In the genomic region with DNA sequence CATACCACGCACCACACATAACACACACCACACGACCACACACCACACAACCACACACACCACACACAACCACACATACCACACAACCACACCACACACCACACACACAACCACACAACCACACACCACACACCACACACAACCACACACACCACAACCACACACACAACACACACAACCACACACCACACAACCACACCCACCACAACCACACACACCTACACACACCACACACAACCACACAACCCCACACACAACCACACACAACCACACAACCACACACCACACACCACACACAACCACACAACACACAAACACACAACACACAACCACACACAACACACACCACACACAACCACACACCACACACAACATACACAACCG, we compare ENCODE assay signal across 21 cellular contexts. TPM values are rescaled to one million over a fixed set of nuclear protein-coding genes. Genes with fewer than 3 reads are reported as not detected.
"Had no signal": no experiment of that assay in that cellular context is flagged by ENCODE, and none has a peak within 500 bp of the region (broad histone marks: within the 10 kb centered on the region; RNA-seq: fewer than 3 reads in every experiment).

No MANE protein-coding gene starts in this region.

- H3K27me3 ChIP-seq: hepatocyte, vagina had no signal

- H3K27ac ChIP-seq: hepatocyte, left lung, tibial artery, vagina had no signal

- H3K79me2 ChIP-seq: hepatocyte had no signal

- H3K9me3 ChIP-seq: left lung, tibial artery, vagina had no signal

- H2AFZ ChIP-seq: hepatocyte had no signal

- FAIRE-seq: kidney had no signal

- H3K4me2 ChIP-seq: hepatocyte had no signal

- ATAC-seq: activated CD8-positive, alpha-beta T cell treated with anti-CD3 and anti-CD28 coated beads, Interleukin-2, amount 10 ng/mL, durations not matched to agents 7 days and 5 days; left lung; stimulated activated naive B cell treated with anti-CD40 and anti-IgM and Interleukin-4, amounts not matched to agents 10 μg/mL and 1 μg/mL and 100 μg/mL, for 72 hours; T-helper 17 cell; WTC11 had no signal

- H3K36me3 ChIP-seq: left lung, tibial artery, vagina had no signal

- DNase-seq: activated CD4-positive, alpha-beta T cell treated with anti-CD3 and anti-CD28 coated beads for 4 hours; activated CD8-positive, alpha-beta memory T cell treated with anti-CD3 and anti-CD28 coated beads, Interleukin-2, amount 50 U/mL, for 48 hours; activated CD8-positive, alpha-beta T cell treated with anti-CD3 and anti-CD28 coated beads, Interleukin-2, amount 10 ng/mL, durations not matched to agents 7 days and 5 days; activated naive CD4-positive, alpha-beta T cell; anterior cingulate cortex; cerebellar nuclear complex; effector CD8-positive, alpha-beta T cell; kidney; left lung; stimulated activated CD4-positive, alpha-beta T cell treated with anti-CD3 and anti-CD28 coated beads, Interleukin-15, amount 100 ng/mL, for 24 hours; stimulated activated CD4-positive, alpha-beta T cell treated with anti-CD3 and anti-CD28 coated beads, Interleukin-4, amount 100 ng/mL, for 1 hour; stimulated activated naive B cell treated with anti-CD40 and anti-IgM and Interleukin-4, amounts not matched to agents 10 μg/mL and 1 μg/mL and 100 μg/mL, for 72 hours; T-helper 17 cell; tibial artery had no signal

- H3K4me3 ChIP-seq: hepatocyte, left lung, tibial artery, vagina had no signal

RNA-seq across cellular contexts. Expression of a gene that starts 24.1 kb away (rescaled TPM):
- total RNA-seq: activated CD8-positive, alpha-beta T cell treated with anti-CD3 and anti-CD28 coated beads, Interleukin-2, amount 10 ng/mL, durations not matched to agents 7 days and 5 days; activated naive CD8-positive, alpha-beta T cell treated with anti-CD3 and anti-CD28 coated beads, Interleukin-2, amount 10 ng/mL, durations not matched to agents 7 days and 5 days; left lung; naive thymus-derived CD8-positive, alpha-beta T cell; skeletal muscle tissue; T-helper 17 cell; vagina had no signal
- polyA plus RNA-seq: naive thymus-derived CD8-positive, alpha-beta T cell had no signal

RNA-seq across cellular contexts. Expression of a gene that starts 42.5 kb away (rescaled TPM):
- total RNA-seq: activated CD8-positive, alpha-beta T cell treated with anti-CD3 and anti-CD28 coated beads, Interleukin-2, amount 10 ng/mL, durations not matched to agents 7 days and 5 days; activated naive CD8-positive, alpha-beta T cell treated with anti-CD3 and anti-CD28 coated beads, Interleukin-2, amount 10 ng/mL, durations not matched to agents 7 days and 5 days; hepatocyte; naive thymus-derived CD8-positive, alpha-beta T cell; renal cortical epithelial cell; T-helper 17 cell; vagina had no signal
- polyA plus RNA-seq: hepatocyte; naive thymus-derived CD8-positive, alpha-beta T cell had no signal
